In genomic region chr2:113181491-113182051, GRCh38 we compare ENCODE assay signal across 14 cellular contexts. TPM values are rescaled to one million over a fixed set of nuclear protein-coding genes. Genes with fewer than 3 reads are reported as not detected.
DNase-seq lines count a peak whose midpoint lies in the region; ATAC-seq, FAIRE-seq and TF ChIP-seq lines count a peak whose summit lies in the region.
"Had no signal": no experiment of that assay in that cellular context is flagged by ENCODE, and none has a peak within 500 bp of the region (broad histone marks: within the 10 kb centered on the region; RNA-seq: fewer than 3 reads in every experiment).

No MANE protein-coding gene starts in this region.

- H3K27me3 ChIP-seq in HepG2 (ENCODE audit: control insufficient read depth in 1 of 2, insufficient read depth in 2 of 2, low read length in 2 of 2) (no peaks in the 10 kb centered on the region), upper lobe of left lung (no peaks in the 10 kb centered on the region)
- H3K27me3 ChIP-seq: esophagus squamous epithelium had no signal

- TF ChIP-seq POLR2A in HepG2 (IDR thresholded peaks at IDR 0.05; ENCODE audit: insufficient read depth in 1 of 2, low read depth in 2 of 2, low read length in 2 of 2) = no peak
- no peak for TF ChIP-seq POLR2A in upper lobe of left lung (IDR thresholded peaks at IDR 0.05)

- BruUV-seq in HepG2 (replicated peaks; lab: Mats Ljungman, UMichigan) = no TSS peak

- H3K9ac ChIP-seq in HepG2 (ENCODE audit: insufficient read depth, low read depth, low read length) = no peak overlapping the region

- no peak for TF ChIP-seq EP300 in HepG2 (IDR thresholded peaks at IDR 0.05; ENCODE audit: low read depth in 2 of 2, low read length in 2 of 2)
- TF ChIP-seq EP300 in HepG2 (CRISPR knock-in tag; IDR thresholded peaks at IDR 0.05; ENCODE audit: borderline replicate concordance) = no peak
- no peak for TF ChIP-seq EP300 in upper lobe of left lung (IDR thresholded peaks at IDR 0.05)

- H3K27ac ChIP-seq in HepG2 (ENCODE audit: extremely low read length, insufficient read depth, low read length) = no peak overlapping the region
- H3K27ac ChIP-seq in upper lobe of left lung = peak overlapping the region; percentile 39 to 78 (median 62)
- H3K27ac ChIP-seq: esophagus squamous epithelium, psoas muscle had no signal

- peak; percentile 39 for ATAC-seq in HepG2
- ATAC-seq in upper lobe of left lung (ENCODE audit: low FRiP score in 2 of 2) = peak; percentile 11 to 32
- ATAC-seq in GM21515 (IDR thresholded peaks at IDR 0.05; ENCODE audit: unreplicated experiment) = no peak
- ATAC-seq: psoas muscle had no signal

- 65% methylated on average over 4 of the region's 4 CpGs for WGBS in HepG2 (ENCODE audit: low lambda C conversion rate)
- 30 to 34% methylated on average over 4 of the region's 4 CpGs for WGBS in upper lobe of left lung, 2 donors

- no peak for TF ChIP-seq RAD21 in HepG2 (CRISPR knock-in tag; IDR thresholded peaks at IDR 0.05)

- TF ChIP-seq CTCF in HepG2 (CRISPR knock-in tag; IDR thresholded peaks at IDR 0.05) (0 out of 2 replicates have a peak, but pooled peaks have one; percentile 2), upper lobe of left lung (IDR thresholded peaks at IDR 0.05) (no peak)

- H3K27ac Mint-ChIP-seq in activated naive CD4-positive, alpha-beta T cell treated with anti-CD3 and anti-CD28 coated beads, Interleukin-2, amount 10 ng/mL, durations not matched to agents 7 days and 5 days = peak overlapping the region; percentile 88
- peak overlapping the region; percentile 71 for H3K27ac Mint-ChIP-seq in activated CD4-positive, alpha-beta memory T cell treated with anti-CD3 and anti-CD28 coated beads, Interleukin-2, amount 10 ng/mL, durations not matched to agents 7 days and 5 days

- H3K9me3 Mint-ChIP-seq in activated naive CD4-positive, alpha-beta T cell treated with anti-CD3 and anti-CD28 coated beads, Interleukin-2, amount 10 ng/mL, durations not matched to agents 7 days and 5 days = no peaks in the 10 kb centered on the region
- no peaks in the 10 kb centered on the region for H3K9me3 Mint-ChIP-seq in activated CD4-positive, alpha-beta memory T cell treated with anti-CD3 and anti-CD28 coated beads, Interleukin-2, amount 10 ng/mL, durations not matched to agents 7 days and 5 days

- H3K79me2 ChIP-seq in HepG2 (ENCODE audit: insufficient read depth, low read length) = no peaks in the 10 kb centered on the region

- POLR2A ChIA-PET in activated CD4-positive, alpha-beta memory T cell treated with anti-CD3 and anti-CD28 coated beads, Interleukin-2, amount 10 ng/mL, durations not matched to agents 7 days and 5 days (lab: Charles Lee) = interaction anchor here (0.6 to 2.6 kb wide), 10 partner anchors 10 to 209 kb away, joined by 3 to 14 read pairs (median 4); no protein-coding TSS in a partner anchor
- POLR2A ChIA-PET in HepG2 (lab: Yijun Ruan, JAX) = interaction anchor here (0.8 to 6.4 kb wide), 11 partner anchors 10 to 101 kb away, joined by 3 to 97 read pairs (median 4); no protein-coding TSS in a partner anchor

- H3K36me3 Mint-ChIP-seq in activated naive CD4-positive, alpha-beta T cell treated with anti-CD3 and anti-CD28 coated beads, Interleukin-2, amount 10 ng/mL, durations not matched to agents 7 days and 5 days = peaks cover 86% of the 10 kb centered on the region
- H3K36me3 Mint-ChIP-seq in activated CD4-positive, alpha-beta memory T cell treated with anti-CD3 and anti-CD28 coated beads, Interleukin-2, amount 10 ng/mL, durations not matched to agents 7 days and 5 days (ENCODE audit: low read depth) = peaks cover 90% of the 10 kb centered on the region

- peak overlapping the region; percentile 3 for H3K4me3 Mint-ChIP-seq in activated naive CD4-positive, alpha-beta T cell treated with anti-CD3 and anti-CD28 coated beads, Interleukin-2, amount 10 ng/mL, durations not matched to agents 7 days and 5 days
- peak overlapping the region; percentile 27 for H3K4me3 Mint-ChIP-seq in activated CD4-positive, alpha-beta memory T cell treated with anti-CD3 and anti-CD28 coated beads, Interleukin-2, amount 10 ng/mL, durations not matched to agents 7 days and 5 days

- CTCF ChIA-PET in activated naive CD4-positive, alpha-beta T cell treated with anti-CD3 and anti-CD28 coated beads, Interleukin-2, amount 10 ng/mL, durations not matched to agents 7 days and 5 days (lab: Charles Lee) = interaction anchor here (0.9 to 14.1 kb wide), 5 partner anchors 15 to 101 kb away, joined by 4 to 220 read pairs (median 15); no protein-coding TSS in a partner anchor
- CTCF ChIA-PET in activated CD4-positive, alpha-beta memory T cell treated with anti-CD3 and anti-CD28 coated beads, Interleukin-2, amount 10 ng/mL, durations not matched to agents 7 days and 5 days (lab: Charles Lee) = interaction anchor here (0.9 to 5.2 kb wide), 7 partner anchors 17 to 209 kb away, joined by 4 to 68 read pairs (median 8); no protein-coding TSS in a partner anchor
- CTCF ChIA-PET in HepG2 (lab: Yijun Ruan, JAX; ENCODE audit: low intra/inter-chr PET ratio, low total read pairs) = no interaction called here

- no peak overlapping the region for H2AFZ ChIP-seq in HepG2 (ENCODE audit: low read length)

- FAIRE-seq in HepG2 (lab: Jason Lieb, UNC) = no peak
- FAIRE-seq: keratinocyte, TTC549 had no signal

- peak overlapping the region; percentile 65 for H3K4me2 ChIP-seq in HepG2 (ENCODE audit: low read depth, low read length)

- peaks cover 91% of the 10 kb centered on the region for H3K4me1 Mint-ChIP-seq in activated naive CD4-positive, alpha-beta T cell treated with anti-CD3 and anti-CD28 coated beads, Interleukin-2, amount 10 ng/mL, durations not matched to agents 7 days and 5 days
- H3K4me1 Mint-ChIP-seq in activated CD4-positive, alpha-beta memory T cell treated with anti-CD3 and anti-CD28 coated beads, Interleukin-2, amount 10 ng/mL, durations not matched to agents 7 days and 5 days = peaks cover 93% of the 10 kb centered on the region

- no peaks in the 10 kb centered on the region for H4K20me1 ChIP-seq in HepG2 (ENCODE audit: insufficient read depth, low read length)

- peak overlapping the region in 1 of 3 experiments; percentile 30; a peak in 1 of 6 replicates for H3K4me3 ChIP-seq in HepG2 (replicated peaks in 1 of 3; ENCODE audit: insufficient read depth in 1 of 3, low read depth in 2 of 3, low read length in 3 of 3)
- H3K4me3 ChIP-seq in upper lobe of left lung = no peak overlapping the region
- H3K4me3 ChIP-seq: esophagus squamous epithelium, psoas muscle had no signal

- H3K27me3 Mint-ChIP-seq in activated naive CD4-positive, alpha-beta T cell treated with anti-CD3 and anti-CD28 coated beads, Interleukin-2, amount 10 ng/mL, durations not matched to agents 7 days and 5 days = no peaks in the 10 kb centered on the region
- H3K27me3 Mint-ChIP-seq in activated CD4-positive, alpha-beta memory T cell treated with anti-CD3 and anti-CD28 coated beads, Interleukin-2, amount 10 ng/mL, durations not matched to agents 7 days and 5 days = no peaks in the 10 kb centered on the region

- intact Hi-C loops in HepG2 (cut with micrococcal nuclease; ENCODE audit: unreplicated experiment) = loop anchor here (2.0 kb wide), 1 partner anchor 15 kb away; no protein-coding TSS in a partner anchor

- no peaks in the 10 kb centered on the region; a peak in 1 of 5 replicates for H3K36me3 ChIP-seq in HepG2 (replicated peaks in 1 of 2; ENCODE audit: control insufficient read depth in 1 of 2, insufficient read depth in 2 of 2, low read length in 2 of 2)
- H3K36me3 ChIP-seq in upper lobe of left lung = peaks cover 0 to 2% (median 1%) of the 10 kb centered on the region in 4 donors

- in situ Hi-C loops in HepG2 (cut with HindIII; ENCODE audit: extremely low pct_ligation_motif_present, low pct_unique_long_range_greater_than_20kb) = no loop called here

- peak; percentile 49 for DNase-seq in activated naive CD4-positive, alpha-beta T cell treated with anti-CD3 and anti-CD28 coated beads, Interleukin-2, amount 10 ng/mL, durations not matched to agents 7 days and 5 days
- no peak for DNase-seq in activated naive CD4-positive, alpha-beta T cell treated with anti-CD3 and anti-CD28 coated beads, Interleukin-2, amount 50 U/mL, for 16 hours
- peak; percentile 45 for DNase-seq in activated CD4-positive, alpha-beta memory T cell treated with anti-CD3 and anti-CD28 coated beads, Interleukin-2, amount 10 ng/mL, durations not matched to agents 7 days and 5 days
- DNase-seq in HepG2 (ENCODE audit: low spot score) (no peak), upper lobe of left lung (peak in 1 of 2 donors; percentile 45), NCI-H146 (lab: John Stamatoyannopoulos, UW) (no peak), NCI-H2107 treated with DMSO at 0.1 percent for 48 hours (lab: John Stamatoyannopoulos, UW; ENCODE audit: unreplicated experiment) (no peak)
- DNase-seq: COR-L47, esophagus squamous epithelium, MM.1S, psoas muscle had no signal

- H3K9me3 ChIP-seq in HepG2 (ENCODE audit: low read length) = no peaks in the 10 kb centered on the region
- no peaks in the 10 kb centered on the region for H3K9me3 ChIP-seq in upper lobe of left lung
- H3K9me3 ChIP-seq: esophagus squamous epithelium, psoas muscle had no signal

- H3K4me1 ChIP-seq in HepG2 (ENCODE audit: insufficient read depth, low read length) (peaks cover 50% of the 10 kb centered on the region), upper lobe of left lung (peaks cover 19 to 56% (median 45%) of the 10 kb centered on the region in 4 donors)
- H3K4me1 ChIP-seq: psoas muscle had no signal

RNA-seq across cellular contexts. Expression of gene PSD4, which starts 7.8 kb away (rescaled TPM):
- 100 to 1,000 TPM; 261 to 272 TPM for total RNA-seq in activated CD4-positive, alpha-beta memory T cell treated with anti-CD3 and anti-CD28 coated beads, Interleukin-2, amount 10 ng/mL, durations not matched to agents 7 days and 5 days
- 8.6 and 9.4 TPM in 2 replicates for total RNA-seq in HepG2 (2016; rRNA removed; fragmentation: Illumina TruSeq; extraction: Trizol)
- 1.8 and 2.1 TPM in 2 replicates for total RNA-seq in HepG2 (2016; cell fraction: cytosol; rRNA removed; fragmentation: Illumina TruSeq; extraction: Trizol; ENCODE audit: low read depth)
- 6.4 and 9.6 TPM in 2 replicates for total RNA-seq in HepG2 (2016; cell fraction: insoluble cytoplasmic fraction; rRNA removed; fragmentation: Illumina TruSeq; extraction: Trizol)
- 4.3 and 5.2 TPM in 2 replicates for total RNA-seq in HepG2 (2016; cell fraction: membrane; rRNA removed; fragmentation: Illumina TruSeq; extraction: Trizol)
- 10.2 and 10.4 TPM in 2 replicates for total RNA-seq in HepG2 (2016; cell fraction: nucleus; rRNA removed; fragmentation: Illumina TruSeq; extraction: Trizol)
- polyA plus RNA-seq in HepG2 (2011; rRNA removed) = 5.8 and 9.1 TPM in 2 replicates
- 4.3 and 4.7 TPM in 2 replicates for polyA plus RNA-seq in HepG2 (2011; cell fraction: cytosol; rRNA removed)
- 34.6 and 36.0 TPM in 2 replicates for polyA plus RNA-seq in HepG2 (2011; cell fraction: nucleus; rRNA removed)
- polyA plus RNA-seq in HepG2 (2012) = 9.7 and 12.9 TPM in 2 replicates
- polyA plus RNA-seq in HepG2 (2016; cell fraction: cytosol; fragmentation: Illumina TruSeq; extraction: Trizol; ENCODE audit: low read depth) = 1.3 TPM in 2 replicates
- polyA plus RNA-seq in HepG2 (2016; cell fraction: insoluble cytoplasmic fraction; fragmentation: Illumina TruSeq; extraction: Trizol; ENCODE audit: low read depth) = 4.3 and 6.8 TPM in 2 replicates
- polyA plus RNA-seq in HepG2 (2016; cell fraction: membrane; fragmentation: Illumina TruSeq; extraction: Trizol; ENCODE audit: low read depth) = 3.3 TPM in 2 replicates
- polyA plus RNA-seq in HepG2 (2016; cell fraction: nucleus; fragmentation: Illumina TruSeq; extraction: Trizol; ENCODE audit: insufficient read depth, low read depth) = 14.7 and 15.0 TPM in 2 replicates
- polyA minus RNA-seq in HepG2 (2011; rRNA and poly(A)+ RNA removed; ENCODE audit: low replicate concordance) = 3.6 and 13.9 TPM in 2 replicates
- 5.2 and 5.3 TPM in 2 replicates for polyA minus RNA-seq in HepG2 (2011; cell fraction: cytosol; rRNA and poly(A)+ RNA removed)
- polyA minus RNA-seq in HepG2 (2011; cell fraction: nucleus; rRNA and poly(A)+ RNA removed) = 11.6 and 16.2 TPM in 2 replicates
- 100 to 1,000 TPM in 1 of 6 donors, 10 to 100 TPM in 5; 44.0 to 101 (median 60.4) TPM for total RNA-seq in upper lobe of left lung

RNA-seq across cellular contexts. Expression of gene IL1RN, which starts 54.2 kb away (rescaled TPM):
- total RNA-seq in activated CD4-positive, alpha-beta memory T cell treated with anti-CD3 and anti-CD28 coated beads, Interleukin-2, amount 10 ng/mL, durations not matched to agents 7 days and 5 days = 1 to 10 TPM; 2.6 to 3.3 TPM
- total RNA-seq in HepG2 (2016; rRNA removed; fragmentation: Illumina TruSeq; extraction: Trizol) (21.1 and 21.2 TPM in 2 replicates), upper lobe of left lung (10 to 100 TPM in 3 of 6 donors, 1 to 10 TPM in 3; 2.0 to 40.6 (median 7.9) TPM)
- total RNA-seq in HepG2 (2016; cell fraction: cytosol; rRNA removed; fragmentation: Illumina TruSeq; extraction: Trizol; ENCODE audit: low read depth) = 6.3 and 8.3 TPM in 2 replicates
- total RNA-seq in HepG2 (2016; cell fraction: insoluble cytoplasmic fraction; rRNA removed; fragmentation: Illumina TruSeq; extraction: Trizol) = 21.0 and 24.7 TPM in 2 replicates
- 18.1 and 19.8 TPM in 2 replicates for total RNA-seq in HepG2 (2016; cell fraction: membrane; rRNA removed; fragmentation: Illumina TruSeq; extraction: Trizol)
- total RNA-seq in HepG2 (2016; cell fraction: nucleus; rRNA removed; fragmentation: Illumina TruSeq; extraction: Trizol) = 16.3 and 16.9 TPM in 2 replicates
- 101 and 142 TPM in 2 replicates for polyA plus RNA-seq in HepG2 (2011; rRNA removed)
- 92.3 and 115 TPM in 2 replicates for polyA plus RNA-seq in HepG2 (2011; cell fraction: cytosol; rRNA removed)
- polyA plus RNA-seq in HepG2 (2011; cell fraction: nucleus; rRNA removed) = 29.8 and 45.4 TPM in 2 replicates
- polyA plus RNA-seq in HepG2 (2012) = 96.1 and 98.3 TPM in 2 replicates
- 12.2 and 14.7 TPM in 2 replicates for polyA plus RNA-seq in HepG2 (2016; cell fraction: cytosol; fragmentation: Illumina TruSeq; extraction: Trizol; ENCODE audit: low read depth)
- polyA plus RNA-seq in HepG2 (2016; cell fraction: insoluble cytoplasmic fraction; fragmentation: Illumina TruSeq; extraction: Trizol; ENCODE audit: low read depth) = 46.6 and 48.4 TPM in 2 replicates
- 32.1 and 33.8 TPM in 2 replicates for polyA plus RNA-seq in HepG2 (2016; cell fraction: membrane; fragmentation: Illumina TruSeq; extraction: Trizol; ENCODE audit: low read depth)
- 23.4 and 24.9 TPM in 2 replicates for polyA plus RNA-seq in HepG2 (2016; cell fraction: nucleus; fragmentation: Illumina TruSeq; extraction: Trizol; ENCODE audit: insufficient read depth, low read depth)
- polyA minus RNA-seq in HepG2 (2011; rRNA and poly(A)+ RNA removed; ENCODE audit: low replicate concordance) = 0.42 and 94.0 TPM in 2 replicates
- polyA minus RNA-seq in HepG2 (2011; cell fraction: cytosol; rRNA and poly(A)+ RNA removed) = 35.5 and 37.1 TPM in 2 replicates
- 29.4 and 42.8 TPM in 2 replicates for polyA minus RNA-seq in HepG2 (2011; cell fraction: nucleus; rRNA and poly(A)+ RNA removed)

Comparison
In these comparisons a context has a peak if more than half of its experiments do, and no peak if none do; other contexts are left out.
1. DNase-seq: peak in activated naive CD4-positive, alpha-beta T cell treated with anti-CD3 and anti-CD28 coated beads, Interleukin-2, amount 10 ng/mL, durations not matched to agents 7 days and 5 days (single experiment) and activated CD4-positive, alpha-beta memory T cell treated with anti-CD3 and anti-CD28 coated beads, Interleukin-2, amount 10 ng/mL, durations not matched to agents 7 days and 5 days (single experiment); none in activated naive CD4-positive, alpha-beta T cell treated with anti-CD3 and anti-CD28 coated beads, Interleukin-2, amount 50 U/mL, for 16 hours (single experiment), HepG2 (single experiment), NCI-H146 (single experiment) and NCI-H2107 treated with DMSO at 0.1 percent for 48 hours (single experiment).